ENCODE assay signal across 14 cellular contexts in the genomic region with DNA sequence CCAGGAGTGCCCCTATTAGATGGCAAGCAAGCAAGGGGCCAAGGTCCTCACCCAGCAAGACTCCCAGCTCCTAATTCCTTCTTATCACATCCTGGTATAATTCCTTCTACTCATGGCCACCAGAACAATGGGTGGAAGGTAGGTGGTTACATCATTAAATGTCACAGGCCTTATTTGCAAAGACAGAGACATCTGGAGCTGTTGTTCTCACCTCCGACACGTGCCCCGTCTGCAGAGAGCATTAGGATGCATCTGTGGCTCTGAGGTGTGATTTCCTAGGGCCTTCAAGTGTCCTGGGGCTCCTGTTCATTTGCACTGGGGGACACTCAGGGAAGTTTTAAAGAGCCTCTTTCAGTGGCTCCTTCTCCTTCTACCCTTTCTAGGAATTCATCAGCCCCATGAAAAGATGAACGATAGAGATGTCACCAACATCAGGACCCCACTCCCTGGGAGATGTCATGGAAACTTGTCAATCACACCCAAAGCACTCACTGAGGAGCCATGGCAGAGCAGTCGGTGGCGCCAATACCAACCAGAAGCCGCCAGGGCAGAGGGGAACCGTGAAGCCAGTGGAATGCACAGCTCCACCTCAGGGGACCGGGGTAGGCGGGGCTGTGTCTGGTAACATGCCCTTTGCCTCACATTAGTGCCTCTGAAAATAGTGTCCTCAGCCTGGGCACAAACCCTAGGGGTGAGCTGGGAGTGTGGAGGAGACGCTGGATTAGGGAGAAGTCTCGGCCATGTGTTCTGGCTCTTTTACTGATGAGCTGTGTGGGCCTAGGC. TPM values are rescaled to one million over a fixed set of nuclear protein-coding genes. Genes with fewer than 3 reads are reported as not detected.
A peak's percentile ranks its signal among the peaks of the same experiment; 100 is the strongest.
DNase-seq lines count a peak whose midpoint lies in the region; TF ChIP-seq lines count a peak whose summit lies in the region.
"Had no signal": no experiment of that assay in that cellular context is flagged by ENCODE, and none has a peak within 500 bp of the region (broad histone marks: within the 10 kb centered on the region; RNA-seq: fewer than 3 reads in every experiment).

No MANE protein-coding gene starts in this region.

- H3K27ac ChIP-seq in effector memory CD4-positive, alpha-beta T cell (ENCODE audit: insufficient read depth, low read length, poor library complexity, severe bottlenecking): peak overlapping the region; percentile 77
- H3K27ac ChIP-seq in ascending aorta: no peak overlapping the region

- H3K9me3 Mint-ChIP-seq in activated CD4-positive, alpha-beta memory T cell treated with anti-CD3 and anti-CD28 coated beads, Interleukin-2, amount 10 ng/mL, durations not matched to agents 7 days and 5 days: no peaks in the 10 kb centered on the region
- H3K9me3 Mint-ChIP-seq in stimulated activated naive CD8-positive, alpha-beta T cell treated with anti-CD3 and anti-CD28 coated beads, Interleukin-15, Interleukin-2, amounts not matched to agents 100 ng/mL and 50 ng/mL, for 24 hours: no peaks in the 10 kb centered on the region
- H3K9me3 Mint-ChIP-seq: naive B cell had no signal

- no peaks in the 10 kb centered on the region for H3K36me3 ChIP-seq in effector memory CD4-positive, alpha-beta T cell (ENCODE audit: control insufficient read depth, insufficient read depth, low read length)
- H3K36me3 ChIP-seq in ascending aorta: peaks cover 0 to 11% of the 10 kb centered on the region in 2 donors

- H3K4me1 Mint-ChIP-seq in activated CD4-positive, alpha-beta memory T cell treated with anti-CD3 and anti-CD28 coated beads, Interleukin-2, amount 10 ng/mL, durations not matched to agents 7 days and 5 days: peaks cover 88% of the 10 kb centered on the region
- peaks cover 90% of the 10 kb centered on the region for H3K4me1 Mint-ChIP-seq in stimulated activated naive CD8-positive, alpha-beta T cell treated with anti-CD3 and anti-CD28 coated beads, Interleukin-15, Interleukin-2, amounts not matched to agents 100 ng/mL and 50 ng/mL, for 24 hours (ENCODE audit: low read depth)

- H3K27ac Mint-ChIP-seq in activated CD4-positive, alpha-beta memory T cell treated with anti-CD3 and anti-CD28 coated beads, Interleukin-2, amount 10 ng/mL, durations not matched to agents 7 days and 5 days: peak overlapping the region; percentile 90
- peak overlapping the region; percentile 76 for H3K27ac Mint-ChIP-seq in stimulated activated naive CD8-positive, alpha-beta T cell treated with anti-CD3 and anti-CD28 coated beads, Interleukin-15, Interleukin-2, amounts not matched to agents 100 ng/mL and 50 ng/mL, for 24 hours
- H3K27ac Mint-ChIP-seq: naive B cell had no signal

- H3K4me3 ChIP-seq in effector memory CD4-positive, alpha-beta T cell (ENCODE audit: insufficient read depth, low read depth, low read length, poor library complexity, severe bottlenecking): no peak overlapping the region
- H3K4me3 ChIP-seq in ascending aorta: no peak overlapping the region

- CTCF ChIA-PET in activated CD4-positive, alpha-beta memory T cell treated with anti-CD3 and anti-CD28 coated beads, Interleukin-2, amount 10 ng/mL, durations not matched to agents 7 days and 5 days (lab: Charles Lee): interaction anchor here (1.0 to 3.2 kb wide), 5 partner anchors 9 to 65 kb away, joined by 4 to 22 read pairs (median 7); a partner anchor contains a TSS

- intact Hi-C loops in ascending aorta (cut with DNase I): loop anchor here (5.0 to 10.0 kb wide), 3 partner anchors 156 to 534 kb away; a partner anchor contains a TSS

- no peak for TF ChIP-seq CTCF in ascending aorta (IDR thresholded peaks at IDR 0.05)

- no peaks in the 10 kb centered on the region for H3K9me3 ChIP-seq in effector memory CD4-positive, alpha-beta T cell (ENCODE audit: control insufficient read depth, low read length)
- no peaks in the 10 kb centered on the region for H3K9me3 ChIP-seq in ascending aorta

- H3K36me3 Mint-ChIP-seq in activated CD4-positive, alpha-beta memory T cell treated with anti-CD3 and anti-CD28 coated beads, Interleukin-2, amount 10 ng/mL, durations not matched to agents 7 days and 5 days (ENCODE audit: low read depth): peaks cover 18% of the 10 kb centered on the region
- H3K36me3 Mint-ChIP-seq in stimulated activated naive CD8-positive, alpha-beta T cell treated with anti-CD3 and anti-CD28 coated beads, Interleukin-15, Interleukin-2, amounts not matched to agents 100 ng/mL and 50 ng/mL, for 24 hours (ENCODE audit: low read depth): peaks cover 10% of the 10 kb centered on the region
- H3K36me3 Mint-ChIP-seq: naive B cell had no signal

- DNase-seq in activated effector memory CD4-positive, alpha-beta T cell treated with anti-CD3 and anti-CD28 coated beads, Interleukin-2, amount 50 U/mL, for 16 hours: peak; percentile 64
- DNase-seq in activated effector memory CD4-positive, alpha-beta T cell treated with Interleukin-2 at 50 U/mL for 16 hours: no peak
- DNase-seq in activated CD4-positive, alpha-beta memory T cell treated with anti-CD3 and anti-CD28 coated beads, Interleukin-2, amount 10 ng/mL, durations not matched to agents 7 days and 5 days: no peak
- DNase-seq in effector memory CD4-positive, alpha-beta T cell: no peak
- DNase-seq in SK-N-DZ (ENCODE audit: low spot score) (no peak), NCI-H1105 (lab: John Stamatoyannopoulos, UW) (no peak), ascending aorta (ENCODE audit: low spot score in 2 of 2) (no peak)
- DNase-seq: amniotic stem cell, cortex of kidney, DMS153, left colon, naive B cell, NCI-H187 treated with DMSO at 0.1 percent for 48 hours had no signal

- H3K27me3 Mint-ChIP-seq in activated CD4-positive, alpha-beta memory T cell treated with anti-CD3 and anti-CD28 coated beads, Interleukin-2, amount 10 ng/mL, durations not matched to agents 7 days and 5 days: no peaks in the 10 kb centered on the region
- no peaks in the 10 kb centered on the region for H3K27me3 Mint-ChIP-seq in stimulated activated naive CD8-positive, alpha-beta T cell treated with anti-CD3 and anti-CD28 coated beads, Interleukin-15, Interleukin-2, amounts not matched to agents 100 ng/mL and 50 ng/mL, for 24 hours
- H3K27me3 Mint-ChIP-seq: naive B cell had no signal

- H3K27me3 ChIP-seq in effector memory CD4-positive, alpha-beta T cell (replicated peaks; ENCODE audit: control insufficient read depth, insufficient read depth, low read length, poor library complexity, severe bottlenecking): no peaks in the 10 kb centered on the region
- H3K27me3 ChIP-seq in ascending aorta: no peaks in the 10 kb centered on the region

- no peak overlapping the region for H3K4me3 Mint-ChIP-seq in activated CD4-positive, alpha-beta memory T cell treated with anti-CD3 and anti-CD28 coated beads, Interleukin-2, amount 10 ng/mL, durations not matched to agents 7 days and 5 days
- peak overlapping the region; percentile 12 for H3K4me3 Mint-ChIP-seq in stimulated activated naive CD8-positive, alpha-beta T cell treated with anti-CD3 and anti-CD28 coated beads, Interleukin-15, Interleukin-2, amounts not matched to agents 100 ng/mL and 50 ng/mL, for 24 hours

- H3K4me1 ChIP-seq in effector memory CD4-positive, alpha-beta T cell (ENCODE audit: control insufficient read depth, insufficient read depth, low read length, poor library complexity, severe bottlenecking): peaks cover 82% of the 10 kb centered on the region
- H3K4me1 ChIP-seq in ascending aorta: peaks cover 11% of the 10 kb centered on the region in 2 donors

- POLR2A ChIA-PET in activated CD4-positive, alpha-beta memory T cell treated with anti-CD3 and anti-CD28 coated beads, Interleukin-2, amount 10 ng/mL, durations not matched to agents 7 days and 5 days (lab: Charles Lee): interaction anchor here (1.0 to 6.0 kb wide), 9 partner anchors 9 to 675 kb away, joined by 3 to 49 read pairs (median 3); a partner anchor contains a TSS

RNA-seq across cellular contexts. Expression of a gene that starts 2.9 kb away (rescaled TPM):
- 10 to 100 TPM; 48.8 to 52.3 TPM for total RNA-seq in activated CD4-positive, alpha-beta memory T cell treated with anti-CD3 and anti-CD28 coated beads, Interleukin-2, amount 10 ng/mL, durations not matched to agents 7 days and 5 days
- 106 and 127 TPM in 2 replicates for polyA plus RNA-seq in SK-N-DZ (2014; cell fraction: cytosol; rRNA removed)
- polyA plus RNA-seq in SK-N-DZ (2014; cell fraction: nucleus; rRNA removed): 101 and 119 TPM in 2 replicates
- 29.5 TPM for total RNA-seq in ascending aorta

RNA-seq across cellular contexts. Expression of a gene that starts 32.7 kb away (rescaled TPM):
- total RNA-seq in activated CD4-positive, alpha-beta memory T cell treated with anti-CD3 and anti-CD28 coated beads, Interleukin-2, amount 10 ng/mL, durations not matched to agents 7 days and 5 days: 10 to 100 TPM; 31.4 to 32.5 TPM
- 2.1 and 6.1 TPM in 2 replicates for polyA plus RNA-seq in SK-N-DZ (2014; cell fraction: cytosol; rRNA removed)
- 4.3 and 10.7 TPM in 2 replicates for polyA plus RNA-seq in SK-N-DZ (2014; cell fraction: nucleus; rRNA removed)
- total RNA-seq in ascending aorta: 1.7 TPM

Comparison
In these comparisons a context has a peak if more than half of its experiments do, and no peak if none do; other contexts are left out.
1. RNA of a gene that starts 32.7 kb away (total RNA-seq): 31.4 to 32.5 TPM in activated CD4-positive, alpha-beta memory T cell treated with anti-CD3 and anti-CD28 coated beads, Interleukin-2, amount 10 ng/mL, durations not matched to agents 7 days and 5 days; 1.7 TPM in ascending aorta (single experiment); every median in the first group is over 10 times any median in the second.